ENCODE assay signal across 3 cellular contexts in the genomic region with DNA sequence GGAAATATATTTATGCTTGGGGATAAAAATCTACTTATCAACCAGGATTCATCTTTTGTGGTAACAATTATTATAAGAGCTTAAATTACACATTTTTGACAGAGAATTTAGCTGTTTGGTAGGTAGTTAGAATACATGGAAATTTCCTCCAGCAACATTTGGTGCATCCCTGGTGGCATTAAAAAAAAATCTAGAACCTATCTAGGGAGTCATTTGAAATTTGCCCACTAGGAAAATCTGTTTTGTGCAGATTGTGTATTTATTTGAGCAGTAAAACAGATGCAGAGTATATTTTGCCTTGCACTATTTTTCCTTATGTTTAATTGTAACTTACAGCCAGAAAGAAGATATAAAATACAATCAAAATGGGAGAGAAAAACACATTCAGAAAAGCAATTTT.
"Had no signal": no experiment of that assay in that cellular context is flagged by ENCODE, and none has a peak within 500 bp of the region (broad histone marks: within the 10 kb centered on the region; RNA-seq: fewer than 3 reads in every experiment).

No MANE protein-coding gene starts in this region.

- ATAC-seq: GM12878 had no signal

- DNase-seq: GDM1, GF-D8 had no signal
